Comparison of ENCODE assay signal across 1 cellular context in the genomic region with DNA sequence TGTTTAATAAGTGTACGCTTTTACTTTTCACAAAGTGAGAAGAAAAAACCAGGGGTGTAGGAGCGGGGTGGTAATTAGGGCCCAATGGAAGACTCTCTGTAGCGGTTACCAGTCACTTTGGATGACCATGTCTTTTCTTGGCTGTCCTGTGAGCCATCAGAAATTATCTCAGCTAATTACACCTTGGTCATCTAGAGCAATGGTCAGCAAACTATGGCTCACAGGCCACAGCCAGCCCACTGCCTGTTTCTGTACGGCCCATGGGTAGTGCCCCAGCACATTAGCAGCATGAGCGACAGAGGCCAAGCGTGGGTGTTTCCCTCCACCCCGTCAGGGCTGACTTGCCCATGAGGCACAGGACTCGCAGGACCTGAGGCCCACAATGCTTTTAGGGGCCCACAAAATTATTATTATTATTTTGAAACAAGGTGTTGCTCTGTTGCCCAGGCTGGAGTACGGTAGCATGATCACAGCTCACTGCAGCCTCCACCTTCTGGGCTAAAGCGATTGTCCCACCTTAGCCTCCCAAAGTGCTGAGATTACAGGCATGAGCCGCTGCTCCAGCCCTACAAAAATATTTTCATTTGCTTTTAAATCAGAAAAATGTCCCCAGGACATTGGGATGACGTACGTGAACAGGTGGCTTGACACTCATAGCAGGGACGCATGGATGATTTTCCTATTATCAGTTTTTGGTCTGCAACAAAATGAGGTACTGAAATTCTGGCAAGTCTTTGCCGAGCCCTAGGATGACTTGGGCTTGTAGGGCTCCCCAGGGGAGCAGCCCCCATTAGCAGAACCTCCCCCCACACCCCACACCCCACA.
TF ChIP-seq lines count a peak whose summit lies in the region.

No MANE protein-coding gene starts in this region.

TF ChIP-seq in SK-N-SH, 30 proteins besides CTCF, POLR2A, EP300 and RAD21 (continued from another document):
- TF ChIP-seq USF2 (IDR thresholded peaks at IDR 0.05; ENCODE audit: borderline replicate concordance, low read depth, low read length) (no peak), EZH2phosphoT487 (IDR thresholded peaks at IDR 0.05; ENCODE audit: borderline replicate concordance, low read depth) (no peak), GATA2 (CRISPR knock-in tag; IDR thresholded peaks at IDR 0.05) (no peak), JUND (IDR thresholded peaks at IDR 0.05) (no peak), NRF1 (IDR thresholded peaks at IDR 0.05; ENCODE audit: low read depth, low read length) (no peak), FOXJ3 (CRISPR knock-in tag; IDR thresholded peaks at IDR 0.05) (no peak), TAF1 (IDR thresholded peaks at IDR 0.05; ENCODE audit: borderline replicate concordance, low read depth, low read length) (no peak), RCOR1 (IDR thresholded peaks at IDR 0.05; ENCODE audit: low read length) (no peak), TEAD4 (IDR thresholded peaks at IDR 0.05; ENCODE audit: borderline replicate concordance, insufficient read depth) (no peak), MXI1 (IDR thresholded peaks at IDR 0.05; ENCODE audit: low read depth, low read length) (no peak), FOSL2 (IDR thresholded peaks at IDR 0.05; ENCODE audit: borderline replicate concordance, low read depth) (no peak), SIN3A (IDR thresholded peaks at IDR 0.05; ENCODE audit: borderline replicate concordance, low read depth, low read length) (no peak), RXRA (IDR thresholded peaks at IDR 0.05; ENCODE audit: borderline replicate concordance, low read depth) (no peak), ZBTB33 (IDR thresholded peaks at IDR 0.05; ENCODE audit: borderline replicate concordance, low read depth) (no peak), SMC3 (IDR thresholded peaks at IDR 0.05; ENCODE audit: low read depth, low read length) (no peak), USF1 (IDR thresholded peaks at IDR 0.05; ENCODE audit: borderline replicate concordance, low read depth) (no peak)
- TF ChIP-seq, protein P1, sequence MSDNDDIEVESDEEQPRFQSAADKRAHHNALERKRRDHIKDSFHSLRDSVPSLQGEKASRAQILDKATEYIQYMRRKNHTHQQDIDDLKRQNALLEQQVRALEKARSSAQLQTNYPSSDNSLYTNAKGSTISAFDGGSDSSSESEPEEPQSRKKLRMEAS (IDR thresholded peaks at IDR 0.05; ENCODE audit: low read depth), result no peak
- TF ChIP-seq, protein P2, sequence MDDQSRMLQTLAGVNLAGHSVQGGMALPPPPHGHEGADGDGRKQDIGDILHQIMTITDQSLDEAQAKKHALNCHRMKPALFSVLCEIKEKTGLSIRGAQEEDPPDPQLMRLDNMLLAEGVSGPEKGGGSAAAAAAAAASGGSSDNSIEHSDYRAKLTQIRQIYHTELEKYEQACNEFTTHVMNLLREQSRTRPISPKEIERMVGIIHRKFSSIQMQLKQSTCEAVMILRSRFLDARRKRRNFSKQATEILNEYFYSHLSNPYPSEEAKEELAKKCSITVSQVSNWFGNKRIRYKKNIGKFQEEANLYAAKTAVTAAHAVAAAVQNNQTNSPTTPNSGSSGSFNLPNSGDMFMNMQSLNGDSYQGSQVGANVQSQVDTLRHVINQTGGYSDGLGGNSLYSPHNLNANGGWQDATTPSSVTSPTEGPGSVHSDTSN (IDR thresholded peaks at IDR 0.05), result no peak
TF ChIP-seq in SK-N-SH: peak in this region for 0.
